In genomic region chr14:55333785-55334485, GRCh38 we compare ENCODE assay signal across 9 cellular contexts.
A peak's percentile ranks its signal among the peaks of the same experiment; 100 is the strongest.
DNase-seq lines count a peak whose midpoint lies in the region; ATAC-seq and TF ChIP-seq lines count a peak whose summit lies in the region.
"Had no signal": no experiment of that assay in that cellular context is flagged by ENCODE, and none has a peak within 500 bp of the region (broad histone marks: within the 10 kb centered on the region; RNA-seq: fewer than 3 reads in every experiment).

No MANE protein-coding gene starts in this region.

- H3K18ac ChIP-seq in H9 (ENCODE audit: insufficient read length, low read depth, low read length), result no peak overlapping the region

- peak overlapping the region in 1 of 3 experiments; percentile 35; a peak in 1 of 7 replicates for H3K27ac Mint-ChIP-seq in H9

- ATAC-seq in GM19452 (IDR thresholded peaks at IDR 0.05; ENCODE audit: unreplicated experiment) (peak; percentile 39), HG03439 (IDR thresholded peaks at IDR 0.05; ENCODE audit: unreplicated experiment) (peak; percentile 47), gastrocnemius medialis (no peak), GM18505 (IDR thresholded peaks at IDR 0.05; ENCODE audit: unreplicated experiment) (no peak)

- H3K4me3 ChIP-seq in mammary epithelial cell (replicated peaks in 1 of 3; ENCODE audit: insufficient read depth in 1 of 3, low read depth in 2 of 3, low read length in 3 of 3), result no peak overlapping the region
- H3K4me3 ChIP-seq in gastrocnemius medialis, result no peak overlapping the region
- H3K4me3 ChIP-seq: thoracic aorta had no signal

- peak; percentile 12 for DNase-seq in mammary epithelial cell
- DNase-seq in gastrocnemius medialis, result no peak
- DNase-seq in H9, result no peak
- no peak for DNase-seq in NCI-H1105 treated with DMSO at 0.1 percent for 48 hours (lab: John Stamatoyannopoulos, UW)
- no peak for DNase-seq in DMS79 (lab: John Stamatoyannopoulos, UW)

- H3K27ac ChIP-seq in mammary epithelial cell (ENCODE audit: insufficient read depth, low read depth, low read length), result no peak overlapping the region
- H3K27ac ChIP-seq in gastrocnemius medialis, result peak overlapping the region in 3 of 4 donors; percentile 11 to 61 (median 28)
- H3K27ac ChIP-seq in H9 (ENCODE audit: insufficient read length, low read depth, low read length), result no peak overlapping the region
- H3K27ac ChIP-seq: thoracic aorta had no signal

- dilution Hi-C loops in mammary epithelial cell (cut with HindIII; ENCODE audit: low sequenced_read_pairs), result no loop called here

- no peak overlapping the region for H2BK20ac ChIP-seq in H9 (ENCODE audit: low read depth, low read length, poor library complexity, severe bottlenecking)

- no peak overlapping the region for H4K91ac ChIP-seq in H9 (ENCODE audit: insufficient read length, low read depth, low read length)

- H3K36me3 Mint-ChIP-seq in H9 (ENCODE audit: insufficient read depth in 1 of 3, low read depth in 3 of 3), result no peaks in the 10 kb centered on the region; a peak in 1 of 7 replicates

- H3K14ac ChIP-seq in H9 (ENCODE audit: insufficient read depth, low read length), result no peak overlapping the region

- no TSS peak for BruUV-seq in mammary epithelial cell (replicated peaks; lab: Mats Ljungman, UMichigan)

- no peak overlapping the region for H2BK15ac ChIP-seq in H9 (ENCODE audit: low read depth, low read length)

- TF ChIP-seq POLR2A in gastrocnemius medialis (IDR thresholded peaks at IDR 0.05) (no peak), GM18505 (IDR thresholded peaks at IDR 0.05; ENCODE audit: borderline replicate concordance, extremely low read depth, insufficient read depth, insufficient read length) (no peak)

- no peaks in the 10 kb centered on the region for H3K9me3 Mint-ChIP-seq in H9

- H4K20me1 ChIP-seq in mammary epithelial cell (ENCODE audit: insufficient read depth, low read length) (no peaks in the 10 kb centered on the region), H9 (ENCODE audit: control insufficient read depth, insufficient read depth, insufficient read length) (no peaks in the 10 kb centered on the region)

- H3K9me3 ChIP-seq in mammary epithelial cell (replicated peaks; ENCODE audit: insufficient read depth, low read length) (no peaks in the 10 kb centered on the region), gastrocnemius medialis (no peaks in the 10 kb centered on the region), H9 (ENCODE audit: control insufficient read depth, low read depth, low read length) (no peaks in the 10 kb centered on the region)
- H3K9me3 ChIP-seq: thoracic aorta had no signal

- no peak overlapping the region for H2BK12ac ChIP-seq in H9 (ENCODE audit: insufficient read length, low read depth, low read length)

- H3K9ac ChIP-seq in mammary epithelial cell (ENCODE audit: insufficient read depth, low read length) (no peak overlapping the region), H9 (ENCODE audit: extremely low read depth, insufficient read length, low read length) (no peak overlapping the region)

- H2AFZ ChIP-seq in mammary epithelial cell (ENCODE audit: low read depth, low read length) (no peak overlapping the region), H9 (ENCODE audit: low read length) (no peak overlapping the region)

- no peak for TF ChIP-seq CTCF in mammary epithelial cell (conservative IDR thresholded peaks at IDR 0.05 in 1 of 2, IDR thresholded peaks at IDR 0.05 in 1 of 2; ENCODE audit: extremely low read depth in 1 of 2, insufficient read depth in 1 of 2, low read depth in 1 of 2, low read length in 2 of 2)
- no peak for TF ChIP-seq CTCF in gastrocnemius medialis (IDR thresholded peaks at IDR 0.05 in 4 of 5, conservative IDR thresholded peaks at IDR 0.05 in 1 of 5)
- no peak for TF ChIP-seq CTCF in H9 (conservative IDR thresholded peaks at IDR 0.05)

- H3K4me2 ChIP-seq in mammary epithelial cell (ENCODE audit: insufficient read depth, low read depth, low read length) (no peak overlapping the region), H9 (ENCODE audit: insufficient read depth, insufficient read length, low read length) (no peak overlapping the region)

- WGBS in mammary epithelial cell (ENCODE audit: low coverage, missing lambda C conversion rate), result 98% methylated on average over 4 of the region's 4 CpGs
- WGBS in H9 (ENCODE audit: extremely low coverage, insufficient read length, low lambda C conversion rate), result no CpG with 5 or more reads among the region's 4 CpGs

- no peak overlapping the region for H3T11ph ChIP-seq in H9 (ENCODE audit: low read length)

- H2AK5ac ChIP-seq in H9 (ENCODE audit: insufficient read length, low read length), result no peak overlapping the region

- H3K23me2 ChIP-seq in H9 (ENCODE audit: insufficient read length, low read depth, low read length, poor library complexity, severe bottlenecking), result no peaks in the 10 kb centered on the region

- no peak overlapping the region for H3K4me3 Mint-ChIP-seq in H9

- H3K56ac ChIP-seq in H9 (ENCODE audit: insufficient read length, low read depth, low read length), result no peak overlapping the region

- peaks cover 6% of the 10 kb centered on the region for H3K79me1 ChIP-seq in H9 (ENCODE audit: insufficient read depth, low read depth, low read length, poor library complexity, severe bottlenecking)

- H3K4me1 Mint-ChIP-seq in H9, result peaks cover 12 to 14% of the 10 kb centered on the region in 2 experiments

- H3K4me1 ChIP-seq in mammary epithelial cell (ENCODE audit: insufficient read depth, low read length) (peaks cover 6% of the 10 kb centered on the region), gastrocnemius medialis (peaks cover 64 to 65% of the 10 kb centered on the region in 2 donors), H9 (ENCODE audit: insufficient read depth, low read length) (no peaks in the 10 kb centered on the region; the same call in 1 of the 2 replicates)

- H2BK5ac ChIP-seq in H9 (ENCODE audit: insufficient read length, low read length), result no peak overlapping the region

- H2BK120ac ChIP-seq in H9 (ENCODE audit: low read depth, low read length, poor library complexity, severe bottlenecking), result no peak overlapping the region

- no peak overlapping the region for H4K5ac ChIP-seq in H9 (ENCODE audit: insufficient read length, low read depth, low read length)

- no peak overlapping the region for H3K4ac ChIP-seq in H9 (ENCODE audit: low read depth, low read length)

- no peak overlapping the region for H3K23ac ChIP-seq in H9 (ENCODE audit: insufficient read length, low read depth, low read length)

- H3K79me2 ChIP-seq in mammary epithelial cell (ENCODE audit: insufficient read depth, low read length) (peaks cover 68% of the 10 kb centered on the region), H9 (ENCODE audit: insufficient read depth, low read length) (no peaks in the 10 kb centered on the region)

- intact Hi-C loops in mammary epithelial cell (cut with micrococcal nuclease) (no loop called here), gastrocnemius medialis (cut with DNase I; ENCODE audit: low total_unique reads) (no loop called here)

- CTCF ChIA-PET in mammary epithelial cell (lab: Charles Lee; ENCODE audit: low non-redundant PET), result no interaction called here

- in situ Hi-C loops in mammary epithelial cell (cut with MboI; ENCODE audit: low sequenced_read_pairs in 2 of 2), result no loop called here
- in situ Hi-C loops in gastrocnemius medialis (cut with MboI; ENCODE audit: low sequenced_read_pairs in 4 of 4), result no loop called here

- H3K36me3 ChIP-seq in mammary epithelial cell (ENCODE audit: insufficient read depth, low read length) (peaks cover 1% of the 10 kb centered on the region), gastrocnemius medialis (no peaks in the 10 kb centered on the region)
- H3K36me3 ChIP-seq: thoracic aorta had no signal

- no peak overlapping the region for H4K8ac ChIP-seq in H9 (replicated peaks; ENCODE audit: insufficient read length, low read depth, low read length)

- no peaks in the 10 kb centered on the region for H3K27me3 Mint-ChIP-seq in H9 (ENCODE audit: low read depth)

- H3K27me3 ChIP-seq in mammary epithelial cell (ENCODE audit: insufficient read depth, low read length) (no peaks in the 10 kb centered on the region), gastrocnemius medialis (no peaks in the 10 kb centered on the region), H9 (ENCODE audit: insufficient read depth, low read length) (no peaks in the 10 kb centered on the region)

Comparison
In these comparisons a context has a peak if more than half of its experiments do, and no peak if none do; other contexts are left out.
1. ATAC-seq: peak in GM19452 (single experiment) and HG03439 (single experiment); none in gastrocnemius medialis (0 of 2) and GM18505 (single experiment).
2. H3K27ac ChIP-seq: peak in gastrocnemius medialis (3 of 4); none in mammary epithelial cell (single experiment) and H9 (single experiment).